In genomic region chr7:7183061-7183832, GRCh38 we compare ENCODE assay signal across 7 cellular contexts. TPM values are rescaled to one million over a fixed set of nuclear protein-coding genes. Genes with fewer than 3 reads are reported as not detected.
DNase-seq lines count a peak whose midpoint lies in the region; ATAC-seq, FAIRE-seq and TF ChIP-seq lines count a peak whose summit lies in the region.

No MANE protein-coding gene starts in this region.

- H3K27ac ChIP-seq in H9 (ENCODE audit: insufficient read length, low read depth, low read length) (no peak overlapping the region), coronary artery (peak overlapping the region; percentile 86 to 98), lower lobe of right lung (peak overlapping the region; percentile 97)

- H3K4me2 ChIP-seq in H9 (ENCODE audit: insufficient read depth, insufficient read length, low read length) = peak overlapping the region; percentile 61

- peaks cover 6 to 13% of the 10 kb centered on the region in 2 experiments for H3K4me1 Mint-ChIP-seq in H9

- H3K9ac ChIP-seq in H9 (ENCODE audit: extremely low read depth, insufficient read length, low read length) = peak overlapping the region; percentile 75

- H3K23ac ChIP-seq in H9 (ENCODE audit: insufficient read length, low read depth, low read length) = no peak overlapping the region

- peaks cover 31% of the 10 kb centered on the region for H3K79me2 ChIP-seq in H9 (ENCODE audit: insufficient read depth, low read length)

- H3K79me1 ChIP-seq in H9 (ENCODE audit: insufficient read depth, low read depth, low read length, poor library complexity, severe bottlenecking) = no peaks in the 10 kb centered on the region

- H4K20me1 ChIP-seq in H9 (ENCODE audit: control insufficient read depth, insufficient read depth, insufficient read length) = no peaks in the 10 kb centered on the region

- no peak for FAIRE-seq in GM12891 (lab: Jason Lieb, UNC)

- peaks cover 0 to 2% of the 10 kb centered on the region in 2 experiments; a peak in 2 of 5 replicates for H3K9me3 Mint-ChIP-seq in H9

- no CpG with 5 or more reads among the region's 44 CpGs for WGBS in H9 (ENCODE audit: extremely low coverage, insufficient read length, low lambda C conversion rate)

- H3K27me3 Mint-ChIP-seq in H9 (ENCODE audit: low read depth) = no peaks in the 10 kb centered on the region

- H3K36me3 Mint-ChIP-seq in H9 (ENCODE audit: insufficient read depth in 1 of 3, low read depth in 3 of 3) = peaks cover 0 to 14% (median 2%) of the 10 kb centered on the region in 3 experiments; a peak in 6 of 7 replicates

- H2BK15ac ChIP-seq in H9 (ENCODE audit: low read depth, low read length) = no peak overlapping the region

- no peak overlapping the region for H4K8ac ChIP-seq in H9 (replicated peaks; ENCODE audit: insufficient read length, low read depth, low read length)

- TF ChIP-seq POLR2A in GM12891 (IDR thresholded peaks at IDR 0.05; ENCODE audit: low read depth, low read length) = no peak

- peak; percentile 79 to 83 for ATAC-seq in lower lobe of right lung

- H3K4me1 ChIP-seq in H9 (ENCODE audit: insufficient read depth, low read length) (peaks cover 7% of the 10 kb centered on the region; the same call in 1 of the 2 replicates), lower lobe of right lung (peaks cover 28% of the 10 kb centered on the region)

- H3K56ac ChIP-seq in H9 (ENCODE audit: insufficient read length, low read depth, low read length) = no peak overlapping the region

- H3K9me3 ChIP-seq in H9 (ENCODE audit: control insufficient read depth, low read depth, low read length) (no peaks in the 10 kb centered on the region), lower lobe of right lung (no peaks in the 10 kb centered on the region)

- H3K18ac ChIP-seq in H9 (ENCODE audit: insufficient read length, low read depth, low read length) = peak overlapping the region; percentile 36

- H3T11ph ChIP-seq in H9 (ENCODE audit: low read length) = no peak overlapping the region

- peak overlapping the region; percentile 91 for H3K14ac ChIP-seq in H9 (ENCODE audit: insufficient read depth, low read length)

- H4K91ac ChIP-seq in H9 (ENCODE audit: insufficient read length, low read depth, low read length) = no peak overlapping the region

- no peak overlapping the region for H2BK20ac ChIP-seq in H9 (ENCODE audit: low read depth, low read length, poor library complexity, severe bottlenecking)

- peaks cover 7% of the 10 kb centered on the region for H3K23me2 ChIP-seq in H9 (ENCODE audit: insufficient read length, low read depth, low read length, poor library complexity, severe bottlenecking)

- H2AK5ac ChIP-seq in H9 (ENCODE audit: insufficient read length, low read length) = no peak overlapping the region

- H3K4me3 ChIP-seq in LNCaP clone FGC (ENCODE audit: low read depth, low read length) (peak overlapping the region; percentile 86), WI38 (ENCODE audit: low read depth, low read length) (peak overlapping the region; percentile 91), coronary artery (peak overlapping the region; percentile 98), lower lobe of right lung (peak overlapping the region; percentile 98)

- TF ChIP-seq CTCF in H9 (conservative IDR thresholded peaks at IDR 0.05) (no peak), LNCaP clone FGC (IDR thresholded peaks at IDR 0.05; ENCODE audit: control insufficient read depth, extremely low read depth, insufficient read depth) (0 out of 2 replicates have a peak, but pooled peaks have one; percentile 2), WI38 (IDR thresholded peaks at IDR 0.05; ENCODE audit: low read depth, low read length) (no peak), coronary artery (IDR thresholded peaks at IDR 0.05) (no peak), lower lobe of right lung (IDR thresholded peaks at IDR 0.05) (no peak)

- no peak overlapping the region for H4K5ac ChIP-seq in H9 (ENCODE audit: insufficient read length, low read depth, low read length)

- no peak overlapping the region for H2BK5ac ChIP-seq in H9 (ENCODE audit: insufficient read length, low read length)

- H3K27ac Mint-ChIP-seq in H9 = peak overlapping the region; percentile 91 to 97 (median 96); a peak in 6 of 7 replicates

- H2AFZ ChIP-seq in H9 (ENCODE audit: low read length) = no peak overlapping the region

- H3K27me3 ChIP-seq in H9 (ENCODE audit: insufficient read depth, low read length) = no peaks in the 10 kb centered on the region
- no peaks in the 10 kb centered on the region for H3K27me3 ChIP-seq in lower lobe of right lung (ENCODE audit: low read depth)

- no peak overlapping the region for H2BK12ac ChIP-seq in H9 (ENCODE audit: insufficient read length, low read depth, low read length)

- H2BK120ac ChIP-seq in H9 (ENCODE audit: low read depth, low read length, poor library complexity, severe bottlenecking) = no peak overlapping the region

- no peaks in the 10 kb centered on the region for H3K36me3 ChIP-seq in lower lobe of right lung

- DNase-seq in GM12891 (ENCODE audit: insufficient read length, low spot score) = peak; percentile 23
- DNase-seq in H9 = peak; percentile 48
- no peak for DNase-seq in LNCaP clone FGC (ENCODE audit: low read depth)
- no peak for DNase-seq in coronary artery (ENCODE audit: low spot score)
- DNase-seq in lower lobe of right lung = peak; percentile 78
- peak; percentile 22 for DNase-seq in stimulated activated CD8-positive, alpha-beta memory T cell treated with anti-CD3 and anti-CD28 coated beads, Interleukin-15, amount 100 ng/mL, for 1 hour (ENCODE audit: low read depth)

- peak overlapping the region; percentile 90 to 98 for H3K4me3 Mint-ChIP-seq in H9

- H3K4ac ChIP-seq in H9 (ENCODE audit: low read depth, low read length) = no peak overlapping the region; the same call in 1 of the 2 replicates

- intact Hi-C loops in lower lobe of right lung (cut with DNase I) = no loop called here

TF ChIP-seq in GM12891, 5 proteins besides CTCF, POLR2A, EP300 and RAD21:
- TF ChIP-seq POLR2AphosphoS5 (IDR thresholded peaks at IDR 0.05; ENCODE audit: low read depth, low read length) (no peak), POU2F2 (IDR thresholded peaks at IDR 0.05; ENCODE audit: low read depth, low read length) (no peak), TAF1 (IDR thresholded peaks at IDR 0.05; ENCODE audit: low read depth, low read length) (no peak), SPI1 (IDR thresholded peaks at IDR 0.05; ENCODE audit: low read depth, low read length) (no peak), PAX5 (IDR thresholded peaks at IDR 0.05; ENCODE audit: insufficient read depth, low read length, severe bottlenecking) (no peak)

RNA-seq across cellular contexts. Expression of gene C1GALT1, which starts 0.9 kb away (rescaled TPM):
- 4.9 TPM for polyA plus RNA-seq in GM12891 (2012; ENCODE audit: low read depth, missing spikeins)
- 81.5 and 88.2 TPM in 2 replicates for total RNA-seq in H9 (2021)
- total RNA-seq in lower lobe of right lung = 39.0 TPM

Comparison
In these comparisons a context has a peak if more than half of its experiments do, and no peak if none do; other contexts are left out.
1. DNase-seq: peak in GM12891 (single experiment), H9 (single experiment), lower lobe of right lung (single experiment) and stimulated activated CD8-positive, alpha-beta memory T cell treated with anti-CD3 and anti-CD28 coated beads, Interleukin-15, amount 100 ng/mL, for 1 hour (single experiment); none in LNCaP clone FGC (single experiment) and coronary artery (single experiment).
2. Peak in every context shown above with its lines, with median percentiles within 50 percentile points of each other: H3K4me3 ChIP-seq.